Comparison of ENCODE assay signal across 8 cellular contexts in genomic region chr16:68244903-68245853, GRCh38. TPM values are rescaled to one million over a fixed set of nuclear protein-coding genes. Genes with fewer than 3 reads are reported as not detected.
DNase-seq lines count a peak whose midpoint lies in the region; ATAC-seq lines count a peak whose summit lies in the region.

PLA2G15 (plus strand) TSS chr16:68245373; CDS start chr16:68245427, 54 bp downstream.

- peak within 1 kb of the TSS; percentile 88 for H3K4me3 Mint-ChIP-seq in activated CD4-positive, alpha-beta T cell treated with anti-CD3 and anti-CD28 coated beads for 36 hours

- ATAC-seq in GM18868 (IDR thresholded peaks at IDR 0.05; ENCODE audit: unreplicated experiment) = peak; percentile 85
- peak; percentile 83 for ATAC-seq in HG03097 (IDR thresholded peaks at IDR 0.05; ENCODE audit: low FRiP score, unreplicated experiment)
- ATAC-seq in activated CD4-positive, alpha-beta T cell treated with anti-CD3 and anti-CD28 coated beads for 36 hours = peak; percentile 98
- ATAC-seq in left colon = peak; percentile 95

- H3K27ac ChIP-seq in cingulate gyrus (ENCODE audit: low read depth, low read length) = peak within 1 kb of the TSS; percentile 41

- peak within 1 kb of the TSS; percentile 83 for H3K27ac Mint-ChIP-seq in activated CD4-positive, alpha-beta T cell treated with anti-CD3 and anti-CD28 coated beads for 36 hours

- H3K4me1 Mint-ChIP-seq in activated CD4-positive, alpha-beta T cell treated with anti-CD3 and anti-CD28 coated beads for 36 hours = peaks cover 15% of the 10 kb centered on the region

- no peaks in the 10 kb centered on the region for H3K9me3 Mint-ChIP-seq in activated CD4-positive, alpha-beta T cell treated with anti-CD3 and anti-CD28 coated beads for 36 hours (ENCODE audit: low read depth)

- no peaks in the 10 kb centered on the region for H3K27me3 Mint-ChIP-seq in activated CD4-positive, alpha-beta T cell treated with anti-CD3 and anti-CD28 coated beads for 36 hours

- intact Hi-C loops in activated CD4-positive, alpha-beta T cell treated with anti-CD3 and anti-CD28 coated beads for 36 hours (cut with DNase I, micrococcal nuclease) = loop anchor here (1.0 to 2.0 kb wide), 5 partner anchors 8 to 203 kb away; partner anchors contain the start of genes PRMT7 (in 1 of the 2), SLC7A6 (in 1 of the 2) and SMPD3 (in 1 of the 2)
- intact Hi-C loops in left colon (cut with DNase I, micrococcal nuclease) = loop anchor here in 1 of 2 donors (5.0 kb wide), 1 partner anchor 87 kb away; no protein-coding TSS in a partner anchor

- H3K36me3 Mint-ChIP-seq in activated CD4-positive, alpha-beta T cell treated with anti-CD3 and anti-CD28 coated beads for 36 hours (ENCODE audit: low read depth) = peaks cover 3% of the 10 kb centered on the region

- CTCF ChIA-PET in activated CD4-positive, alpha-beta T cell treated with anti-CD3 and anti-CD28 coated beads for 36 hours (lab: Charles Lee) = interaction anchor here (0.5 to 3.4 kb wide), 8 partner anchors 16 to 543 kb away, joined by 3 to 23 read pairs (median 3); partner anchors contain the start of gene SLC7A6

- DNase-seq in AG08396 (ENCODE audit: low spot score) (peak; percentile 98), NCI-H446 (lab: John Stamatoyannopoulos, UW) (peak; percentile 69 to 81), left colon (peak; percentile 97 to 99)
- peak; percentile 98 for DNase-seq in activated CD4-positive, alpha-beta T cell treated with anti-CD3 and anti-CD28 coated beads for 36 hours
- DNase-seq in stimulated activated CD4-positive, alpha-beta T cell treated with anti-CD3 and anti-CD28 coated beads, Interleukin-1b, Interleukin-23, amount 100 ng/mL, for 24 hours (ENCODE audit: low read depth in 4 of 4, low spot score in 1 of 4) = peak; percentile 91 to 97 (median 96)

- POLR2A ChIA-PET in activated CD4-positive, alpha-beta T cell treated with anti-CD3 and anti-CD28 coated beads for 36 hours (lab: Charles Lee) = no interaction called here

RNA-seq across cellular contexts. Expression of gene PLA2G15, which starts in this region (rescaled TPM):
- 1 to 10 TPM; 6.0 to 7.0 TPM for total RNA-seq in activated CD4-positive, alpha-beta T cell treated with anti-CD3 and anti-CD28 coated beads for 36 hours
- total RNA-seq in left colon = 10 to 100 TPM; 15.1 to 15.5 TPM

Comparison
In these comparisons a context has a peak if more than half of its experiments do, and no peak if none do; other contexts are left out.
1. Peak in every context shown above with its lines: DNase-seq, ATAC-seq and H3K27ac ChIP-seq.